Comparison of ENCODE assay signal across 7 cellular contexts in genomic region chr17:42337442-42337841, GRCh38. TPM values are rescaled to one million over a fixed set of nuclear protein-coding genes. Genes with fewer than 3 reads are reported as not detected.
DNase-seq lines count a peak whose midpoint lies in the region; ATAC-seq, FAIRE-seq and TF ChIP-seq lines count a peak whose summit lies in the region.

No MANE protein-coding gene starts in this region.

- no peak for TF ChIP-seq EP300 in esophagus muscularis mucosa (IDR thresholded peaks at IDR 0.05)

- intact Hi-C loops in esophagus muscularis mucosa (cut with DNase I), result no loop called here

- H3K4me3 ChIP-seq in esophagus muscularis mucosa, result no peak overlapping the region

- H3K27ac ChIP-seq in esophagus muscularis mucosa (replicated peaks in 1 of 4), result peak overlapping the region; percentile 9 to 39 (median 16)

- H3K4me1 ChIP-seq in esophagus muscularis mucosa, result peaks cover 0 to 16% (median 13%) of the 10 kb centered on the region in 4 donors

- H3K9me3 Mint-ChIP-seq in stimulated activated naive CD8-positive, alpha-beta T cell treated with anti-CD3 and anti-CD28 coated beads, Interleukin-15, Interleukin-2, amounts not matched to agents 100 ng/mL and 50 ng/mL, for 24 hours, result no peaks in the 10 kb centered on the region

- no peak for TF ChIP-seq POLR2A in esophagus muscularis mucosa (IDR thresholded peaks at IDR 0.05; ENCODE audit: low read depth)

- H3K4me1 Mint-ChIP-seq in stimulated activated naive CD8-positive, alpha-beta T cell treated with anti-CD3 and anti-CD28 coated beads, Interleukin-15, Interleukin-2, amounts not matched to agents 100 ng/mL and 50 ng/mL, for 24 hours (ENCODE audit: low read depth), result peaks cover 83% of the 10 kb centered on the region

- H3K27ac Mint-ChIP-seq in stimulated activated naive CD8-positive, alpha-beta T cell treated with anti-CD3 and anti-CD28 coated beads, Interleukin-15, Interleukin-2, amounts not matched to agents 100 ng/mL and 50 ng/mL, for 24 hours, result peak overlapping the region; percentile 93

- H3K9me3 ChIP-seq in esophagus muscularis mucosa, result no peaks in the 10 kb centered on the region

- H3K4me3 Mint-ChIP-seq in stimulated activated naive CD8-positive, alpha-beta T cell treated with anti-CD3 and anti-CD28 coated beads, Interleukin-15, Interleukin-2, amounts not matched to agents 100 ng/mL and 50 ng/mL, for 24 hours, result peak overlapping the region; percentile 63

- DNase-seq in esophagus muscularis mucosa (ENCODE audit: extremely low spot score) (no peak), NCI-H2029 treated with DMSO at 0.1 percent for 48 hours (lab: John Stamatoyannopoulos, UW) (no peak), frontal cortex (ENCODE audit: low spot score in 2 of 2) (no peak), NCI-H1048 (lab: John Stamatoyannopoulos, UW) (no peak)

- H3K27me3 Mint-ChIP-seq in stimulated activated naive CD8-positive, alpha-beta T cell treated with anti-CD3 and anti-CD28 coated beads, Interleukin-15, Interleukin-2, amounts not matched to agents 100 ng/mL and 50 ng/mL, for 24 hours, result no peaks in the 10 kb centered on the region

- ATAC-seq in GM21529 (IDR thresholded peaks at IDR 0.05; ENCODE audit: unreplicated experiment), result peak; percentile 74
- ATAC-seq in activated CD4-positive, CD25-positive, alpha-beta regulatory T cell treated with anti-CD3 and anti-CD28 coated beads, Interleukin-2, amount 50 U/mL, for 24 hours, result peak; percentile 55 to 60

- TF ChIP-seq CTCF in esophagus muscularis mucosa (IDR thresholded peaks at IDR 0.05), result no peak

- 57% methylated on average over 13 of the region's 15 CpGs for WGBS in esophagus muscularis mucosa

- H3K36me3 Mint-ChIP-seq in stimulated activated naive CD8-positive, alpha-beta T cell treated with anti-CD3 and anti-CD28 coated beads, Interleukin-15, Interleukin-2, amounts not matched to agents 100 ng/mL and 50 ng/mL, for 24 hours (ENCODE audit: low read depth), result peaks cover 77% of the 10 kb centered on the region

- H3K36me3 ChIP-seq in esophagus muscularis mucosa, result peaks cover 50 to 95% (median 89%) of the 10 kb centered on the region in 4 donors

- no peaks in the 10 kb centered on the region for H3K27me3 ChIP-seq in esophagus muscularis mucosa

- FAIRE-seq in frontal cortex (lab: Jason Lieb, UNC), result no peak

RNA-seq across cellular contexts. Expression of gene STAT5A, which starts 49.1 kb away (rescaled TPM):
- 10 to 100 TPM; 42.4 to 97.0 (median 62.7) TPM for total RNA-seq in esophagus muscularis mucosa
- total RNA-seq in frontal cortex, result 1.6 TPM

RNA-seq across cellular contexts. Expression of gene STAT3, which starts 50.8 kb away (rescaled TPM):
- total RNA-seq in esophagus muscularis mucosa (100 to 1,000 TPM; 137 to 260 (median 211) TPM), frontal cortex (26.5 TPM)

Comparison
In these comparisons a context has a peak if more than half of its experiments do, and no peak if none do; other contexts are left out.
1. RNA of gene STAT5A, which starts 49.1 kb away (total RNA-seq): 42.4 to 97.0 TPM in esophagus muscularis mucosa; 1.6 TPM in frontal cortex (single experiment); every median in the first group is over 10 times any median in the second.